ENCODE assay signal across 1 cellular context in the genomic region with DNA sequence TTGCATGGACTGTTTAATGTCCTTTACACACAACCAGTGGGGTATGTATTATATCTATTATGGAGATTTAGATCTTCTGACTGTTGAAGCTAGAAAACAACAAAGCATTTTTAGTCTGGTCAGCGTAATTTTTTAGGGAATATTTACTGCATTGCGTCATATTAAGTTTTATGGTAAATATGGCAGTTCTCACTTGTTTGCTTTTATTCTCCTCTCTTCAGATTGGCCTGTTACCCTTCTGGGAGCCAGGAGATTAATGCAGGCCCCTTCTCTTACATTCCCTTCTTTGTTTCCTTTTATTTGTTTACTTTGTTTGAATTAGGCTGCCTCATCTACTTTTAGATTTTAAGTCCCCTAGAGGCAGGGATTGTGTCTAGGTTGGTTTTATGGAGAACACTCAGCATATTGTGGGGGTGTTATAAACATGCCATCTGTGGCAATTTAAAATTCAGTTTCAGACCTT.
TF ChIP-seq lines count a peak whose summit lies in the region.

No MANE protein-coding gene starts in this region.

TF ChIP-seq in K562, 482 proteins besides CTCF, POLR2A, EP300 and RAD21 (continued from another document):
- TF ChIP-seq, protein P1, sequence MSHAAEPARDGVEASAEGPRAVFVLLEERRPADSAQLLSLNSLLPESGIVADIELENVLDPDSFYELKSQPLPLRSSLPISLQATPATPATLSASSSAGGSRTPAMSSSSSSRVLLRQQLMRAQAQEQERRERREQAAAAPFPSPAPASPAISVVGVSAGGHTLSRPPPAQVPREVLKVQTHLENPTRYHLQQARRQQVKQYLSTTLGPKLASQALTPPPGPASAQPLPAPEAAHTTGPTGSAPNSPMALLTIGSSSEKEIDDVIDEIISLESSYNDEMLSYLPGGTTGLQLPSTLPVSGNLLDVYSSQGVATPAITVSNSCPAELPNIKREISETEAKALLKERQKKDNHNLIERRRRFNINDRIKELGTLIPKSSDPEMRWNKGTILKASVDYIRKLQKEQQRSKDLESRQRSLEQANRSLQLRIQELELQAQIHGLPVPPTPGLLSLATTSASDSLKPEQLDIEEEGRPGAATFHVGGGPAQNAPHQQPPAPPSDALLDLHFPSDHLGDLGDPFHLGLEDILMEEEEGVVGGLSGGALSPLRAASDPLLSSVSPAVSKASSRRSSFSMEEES (CRISPR knock-in tag; IDR thresholded peaks at IDR 0.05), result no peak
- TF ChIP-seq MXI1 (IDR thresholded peaks at IDR 0.05; ENCODE audit: low read depth, low read length) (no peak), NFYB (IDR thresholded peaks at IDR 0.05; ENCODE audit: extremely low read depth, insufficient read length) (no peak), ZNF239 (CRISPR knock-in tag; IDR thresholded peaks at IDR 0.05) (no peak), KDM1A (IDR thresholded peaks at IDR 0.05) (no peak), PCBP1 (IDR thresholded peaks at IDR 0.05; ENCODE audit: low read depth, low read length, poor library complexity, severe bottlenecking) (no peak), ZNF77 (CRISPR knock-in tag; IDR thresholded peaks at IDR 0.05) (no peak), CAMTA2 (CRISPR knock-in tag; conservative IDR thresholded peaks at IDR 0.05) (no peak)
- TF ChIP-seq, protein P2, sequence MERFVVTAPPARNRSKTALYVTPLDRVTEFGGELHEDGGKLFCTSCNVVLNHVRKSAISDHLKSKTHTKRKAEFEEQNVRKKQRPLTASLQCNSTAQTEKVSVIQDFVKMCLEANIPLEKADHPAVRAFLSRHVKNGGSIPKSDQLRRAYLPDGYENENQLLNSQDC (CRISPR knock-in tag; IDR thresholded peaks at IDR 0.05), result no peak
- TF ChIP-seq, protein P3, sequence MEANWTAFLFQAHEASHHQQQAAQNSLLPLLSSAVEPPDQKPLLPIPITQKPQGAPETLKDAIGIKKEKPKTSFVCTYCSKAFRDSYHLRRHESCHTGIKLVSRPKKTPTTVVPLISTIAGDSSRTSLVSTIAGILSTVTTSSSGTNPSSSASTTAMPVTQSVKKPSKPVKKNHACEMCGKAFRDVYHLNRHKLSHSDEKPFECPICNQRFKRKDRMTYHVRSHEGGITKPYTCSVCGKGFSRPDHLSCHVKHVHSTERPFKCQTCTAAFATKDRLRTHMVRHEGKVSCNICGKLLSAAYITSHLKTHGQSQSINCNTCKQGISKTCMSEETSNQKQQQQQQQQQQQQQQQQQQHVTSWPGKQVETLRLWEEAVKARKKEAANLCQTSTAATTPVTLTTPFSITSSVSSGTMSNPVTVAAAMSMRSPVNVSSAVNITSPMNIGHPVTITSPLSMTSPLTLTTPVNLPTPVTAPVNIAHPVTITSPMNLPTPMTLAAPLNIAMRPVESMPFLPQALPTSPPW (CRISPR knock-in tag; IDR thresholded peaks at IDR 0.05), result no peak
- TF ChIP-seq, protein P4, sequence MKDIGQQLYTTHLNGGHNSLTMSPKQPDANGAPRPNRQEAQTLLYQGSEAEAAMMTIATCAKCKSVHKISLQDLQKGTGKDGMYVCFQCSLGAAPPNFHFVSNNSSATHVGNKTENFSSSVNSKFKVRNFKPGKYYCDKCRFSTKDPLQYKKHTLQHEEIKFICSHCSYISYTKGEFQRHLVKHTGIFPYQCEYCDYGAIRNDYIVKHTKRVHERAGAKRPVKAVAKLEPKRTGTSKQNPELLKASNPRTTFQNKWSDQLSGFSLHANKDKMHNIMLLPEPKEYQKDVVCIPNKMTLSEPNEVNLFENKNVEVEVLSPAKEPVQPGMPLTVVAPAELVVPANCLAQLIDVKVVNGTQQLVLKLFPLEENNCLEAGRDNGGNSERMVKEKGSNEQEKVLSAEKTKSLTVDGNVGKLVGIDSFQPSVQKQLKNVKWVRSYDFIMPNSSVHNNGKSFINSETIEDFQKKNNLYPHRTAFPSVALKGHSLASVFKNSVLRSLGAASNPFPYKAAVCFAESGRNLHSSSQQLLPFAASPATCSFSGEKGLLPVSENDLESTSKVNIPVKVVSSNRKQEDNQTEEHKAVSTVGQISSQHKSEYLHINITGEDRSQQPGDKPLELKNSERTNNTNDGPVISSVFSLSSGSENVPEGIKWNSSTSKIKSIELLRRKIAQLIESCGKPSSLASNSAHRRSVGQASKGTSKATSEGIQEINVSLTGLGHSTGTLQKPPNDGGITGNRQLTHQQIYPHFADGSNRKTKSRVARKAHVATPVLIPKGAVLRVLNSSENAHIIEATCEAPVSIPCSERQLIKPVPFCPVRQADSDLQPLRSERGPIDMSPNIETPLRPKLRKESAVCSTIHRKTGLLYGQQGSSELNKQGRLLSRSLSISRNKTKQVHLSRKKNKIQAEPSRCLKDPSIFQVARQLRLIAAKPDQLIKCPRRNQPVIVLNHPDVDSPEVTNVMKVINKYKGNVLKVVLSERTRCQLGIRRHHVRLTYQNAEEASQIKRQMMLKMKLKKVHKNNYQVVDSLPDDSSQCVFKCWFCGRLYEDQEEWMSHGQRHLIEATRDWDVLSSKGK (CRISPR knock-in tag; IDR thresholded peaks at IDR 0.05), result no peak
